In genomic region chr2:172085460-172086159, GRCh38 we compare ENCODE assay signal across 1 cellular context.
TF ChIP-seq lines count a peak whose summit lies in the region.

TSS of gene DLX1 (plus strand) at chr2:172085507. CDS start at chr2:172085678, 171 bp downstream.

TF ChIP-seq in K562, 482 proteins besides CTCF, POLR2A, EP300 and RAD21 (continued from another document and continues in another):
- no peak for TF ChIP-seq ESRRB (CRISPR knock-in tag; IDR thresholded peaks at IDR 0.05; ENCODE audit: borderline replicate concordance)
- TF ChIP-seq, protein P1, sequence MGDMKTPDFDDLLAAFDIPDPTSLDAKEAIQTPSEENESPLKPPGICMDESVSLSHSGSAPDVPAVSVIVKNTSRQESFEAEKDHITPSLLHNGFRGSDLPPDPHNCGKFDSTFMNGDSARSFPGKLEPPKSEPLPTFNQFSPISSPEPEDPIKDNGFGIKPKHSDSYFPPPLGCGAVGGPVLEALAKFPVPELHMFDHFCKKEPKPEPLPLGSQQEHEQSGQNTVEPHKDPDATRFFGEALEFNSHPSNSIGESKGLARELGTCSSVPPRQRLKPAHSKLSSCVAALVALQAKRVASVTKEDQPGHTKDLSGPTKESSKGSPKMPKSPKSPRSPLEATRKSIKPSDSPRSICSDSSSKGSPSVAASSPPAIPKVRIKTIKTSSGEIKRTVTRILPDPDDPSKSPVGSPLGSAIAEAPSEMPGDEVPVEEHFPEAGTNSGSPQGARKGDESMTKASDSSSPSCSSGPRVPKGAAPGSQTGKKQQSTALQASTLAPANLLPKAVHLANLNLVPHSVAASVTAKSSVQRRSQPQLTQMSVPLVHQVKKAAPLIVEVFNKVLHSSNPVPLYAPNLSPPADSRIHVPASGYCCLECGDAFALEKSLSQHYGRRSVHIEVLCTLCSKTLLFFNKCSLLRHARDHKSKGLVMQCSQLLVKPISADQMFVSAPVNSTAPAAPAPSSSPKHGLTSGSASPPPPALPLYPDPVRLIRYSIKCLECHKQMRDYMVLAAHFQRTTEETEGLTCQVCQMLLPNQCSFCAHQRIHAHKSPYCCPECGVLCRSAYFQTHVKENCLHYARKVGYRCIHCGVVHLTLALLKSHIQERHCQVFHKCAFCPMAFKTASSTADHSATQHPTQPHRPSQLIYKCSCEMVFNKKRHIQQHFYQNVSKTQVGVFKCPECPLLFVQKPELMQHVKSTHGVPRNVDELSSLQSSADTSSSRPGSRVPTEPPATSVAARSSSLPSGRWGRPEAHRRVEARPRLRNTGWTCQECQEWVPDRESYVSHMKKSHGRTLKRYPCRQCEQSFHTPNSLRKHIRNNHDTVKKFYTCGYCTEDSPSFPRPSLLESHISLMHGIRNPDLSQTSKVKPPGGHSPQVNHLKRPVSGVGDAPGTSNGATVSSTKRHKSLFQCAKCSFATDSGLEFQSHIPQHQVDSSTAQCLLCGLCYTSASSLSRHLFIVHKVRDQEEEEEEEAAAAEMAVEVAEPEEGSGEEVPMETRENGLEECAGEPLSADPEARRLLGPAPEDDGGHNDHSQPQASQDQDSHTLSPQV (IDR thresholded peaks at IDR 0.05), result 0 out of 2 replicates have a peak, but pooled peaks have one; percentile 43
- TF ChIP-seq NR1H2 (CRISPR knock-in tag; IDR thresholded peaks at IDR 0.05), result 0 out of 2 replicates have a peak, but pooled peaks have one; percentile 59
- no peak for TF ChIP-seq ZNF316 (IDR thresholded peaks at IDR 0.05)
- TF ChIP-seq RBBP5 (IDR thresholded peaks at IDR 0.05; ENCODE audit: borderline replicate concordance, insufficient read depth, low read length, poor library complexity, severe bottlenecking), result peak; percentile 51
- TF ChIP-seq FOXA1 (IDR thresholded peaks at IDR 0.05; ENCODE audit: borderline replicate concordance), result no peak
- TF ChIP-seq ZC3H4 (CRISPR knock-in tag; IDR thresholded peaks at IDR 0.05; ENCODE audit: borderline replicate concordance), result no peak
- TF ChIP-seq ILF3 (IDR thresholded peaks at IDR 0.05; ENCODE audit: borderline replicate concordance), result no peak
- 0 out of 2 replicates have a peak, but pooled peaks have one; percentile 38 for TF ChIP-seq KLF13 (tag; IDR thresholded peaks at IDR 0.05; ENCODE audit: borderline replicate concordance, low read depth)
- peak; percentile 89 for TF ChIP-seq POLR2H (tag; IDR thresholded peaks at IDR 0.05; ENCODE audit: low read depth)
- TF ChIP-seq NFRKB (IDR thresholded peaks at IDR 0.05; ENCODE audit: low read depth), result peak; percentile 91
- TF ChIP-seq, protein P2, sequence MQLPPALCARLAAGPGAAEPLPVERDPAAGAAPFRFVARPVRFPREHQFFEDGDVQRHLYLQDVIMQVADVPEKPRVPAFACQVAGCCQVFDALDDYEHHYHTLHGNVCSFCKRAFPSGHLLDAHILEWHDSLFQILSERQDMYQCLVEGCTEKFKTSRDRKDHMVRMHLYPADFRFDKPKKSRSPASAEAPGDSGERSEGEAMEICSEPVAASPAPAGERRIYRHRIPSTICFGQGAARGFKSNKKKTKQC (CRISPR knock-in tag; IDR thresholded peaks at IDR 0.05), result peak; percentile 65; the same call in 1 of the 2 replicates
- TF ChIP-seq MAFK (IDR thresholded peaks at IDR 0.05; ENCODE audit: low read length), result 0 out of 2 replicates have a peak, but pooled peaks have one; percentile 54
- 0 out of 2 replicates have a peak, but pooled peaks have one; percentile 16 for TF ChIP-seq FOXP1 (CRISPR knock-in tag; IDR thresholded peaks at IDR 0.05)
- no peak for TF ChIP-seq YBX1 (IDR thresholded peaks at IDR 0.05)
- no peak for TF ChIP-seq PTRF (tag; IDR thresholded peaks at IDR 0.05)
- TF ChIP-seq NEUROD1 (IDR thresholded peaks at IDR 0.05; ENCODE audit: borderline replicate concordance, low read depth, low read length, partially characterized antibody), result peak; percentile 37
- TF ChIP-seq, protein P3, sequence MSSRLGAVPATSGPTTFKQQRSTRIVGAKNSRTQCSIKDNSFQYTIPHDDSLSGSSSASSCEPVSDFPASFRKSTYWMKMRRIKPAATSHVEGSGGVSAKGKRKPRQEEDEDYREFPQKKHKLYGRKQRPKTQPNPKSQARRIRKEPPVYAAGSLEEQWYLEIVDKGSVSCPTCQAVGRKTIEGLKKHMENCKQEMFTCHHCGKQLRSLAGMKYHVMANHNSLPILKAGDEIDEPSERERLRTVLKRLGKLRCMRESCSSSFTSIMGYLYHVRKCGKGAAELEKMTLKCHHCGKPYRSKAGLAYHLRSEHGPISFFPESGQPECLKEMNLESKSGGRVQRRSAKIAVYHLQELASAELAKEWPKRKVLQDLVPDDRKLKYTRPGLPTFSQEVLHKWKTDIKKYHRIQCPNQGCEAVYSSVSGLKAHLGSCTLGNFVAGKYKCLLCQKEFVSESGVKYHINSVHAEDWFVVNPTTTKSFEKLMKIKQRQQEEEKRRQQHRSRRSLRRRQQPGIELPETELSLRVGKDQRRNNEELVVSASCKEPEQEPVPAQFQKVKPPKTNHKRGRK (tag; IDR thresholded peaks at IDR 0.05), result peak; percentile 42; the same call in 1 of the 2 replicates
- TF ChIP-seq, protein P4, sequence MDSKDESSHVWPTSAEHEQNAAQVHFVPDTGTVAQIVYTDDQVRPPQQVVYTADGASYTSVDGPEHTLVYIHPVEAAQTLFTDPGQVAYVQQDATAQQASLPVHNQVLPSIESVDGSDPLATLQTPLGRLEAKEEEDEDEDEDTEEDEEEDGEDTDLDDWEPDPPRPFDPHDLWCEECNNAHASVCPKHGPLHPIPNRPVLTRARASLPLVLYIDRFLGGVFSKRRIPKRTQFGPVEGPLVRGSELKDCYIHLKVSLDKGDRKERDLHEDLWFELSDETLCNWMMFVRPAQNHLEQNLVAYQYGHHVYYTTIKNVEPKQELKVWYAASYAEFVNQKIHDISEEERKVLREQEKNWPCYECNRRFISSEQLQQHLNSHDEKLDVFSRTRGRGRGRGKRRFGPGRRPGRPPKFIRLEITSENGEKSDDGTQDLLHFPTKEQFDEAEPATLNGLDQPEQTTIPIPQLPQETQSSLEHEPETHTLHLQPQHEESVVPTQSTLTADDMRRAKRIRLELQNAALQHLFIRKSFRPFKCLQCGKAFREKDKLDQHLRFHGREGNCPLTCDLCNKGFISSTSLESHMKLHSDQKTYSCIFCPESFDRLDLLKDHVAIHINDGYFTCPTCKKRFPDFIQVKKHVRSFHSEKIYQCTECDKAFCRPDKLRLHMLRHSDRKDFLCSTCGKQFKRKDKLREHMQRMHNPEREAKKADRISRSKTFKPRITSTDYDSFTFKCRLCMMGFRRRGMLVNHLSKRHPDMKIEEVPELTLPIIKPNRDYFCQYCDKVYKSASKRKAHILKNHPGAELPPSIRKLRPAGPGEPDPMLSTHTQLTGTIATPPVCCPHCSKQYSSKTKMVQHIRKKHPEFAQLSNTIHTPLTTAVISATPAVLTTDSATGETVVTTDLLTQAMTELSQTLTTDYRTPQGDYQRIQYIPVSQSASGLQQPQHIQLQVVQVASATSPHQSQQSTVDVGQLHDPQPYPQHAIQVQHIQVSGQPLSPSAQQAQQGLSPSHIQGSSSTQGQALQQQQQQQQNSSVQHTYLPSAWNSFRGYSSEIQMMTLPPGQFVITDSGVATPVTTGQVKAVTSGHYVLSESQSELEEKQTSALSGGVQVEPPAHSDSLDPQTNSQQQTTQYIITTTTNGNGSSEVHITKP (IDR thresholded peaks at IDR 0.05; ENCODE audit: partially characterized antibody), result peak; percentile 70
- TF ChIP-seq DNMT1 (IDR thresholded peaks at IDR 0.05), result no peak
- TF ChIP-seq AFF1 (IDR thresholded peaks at IDR 0.05; ENCODE audit: low read depth in 1 of 2, partially characterized antibody in 2 of 2), result no peak
- TF ChIP-seq ZC3H11A (IDR thresholded peaks at IDR 0.05; ENCODE audit: low read depth, low read length), result no peak
- TF ChIP-seq, protein P5, sequence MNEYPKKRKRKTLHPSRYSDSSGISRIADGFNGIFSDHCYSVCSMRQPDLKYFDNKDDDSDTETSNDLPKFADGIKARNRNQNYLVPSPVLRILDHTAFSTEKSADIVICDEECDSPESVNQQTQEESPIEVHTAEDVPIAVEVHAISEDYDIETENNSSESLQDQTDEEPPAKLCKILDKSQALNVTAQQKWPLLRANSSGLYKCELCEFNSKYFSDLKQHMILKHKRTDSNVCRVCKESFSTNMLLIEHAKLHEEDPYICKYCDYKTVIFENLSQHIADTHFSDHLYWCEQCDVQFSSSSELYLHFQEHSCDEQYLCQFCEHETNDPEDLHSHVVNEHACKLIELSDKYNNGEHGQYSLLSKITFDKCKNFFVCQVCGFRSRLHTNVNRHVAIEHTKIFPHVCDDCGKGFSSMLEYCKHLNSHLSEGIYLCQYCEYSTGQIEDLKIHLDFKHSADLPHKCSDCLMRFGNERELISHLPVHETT (CRISPR knock-in tag; conservative IDR thresholded peaks at IDR 0.05 in 1 of 2, IDR thresholded peaks at IDR 0.05 in 1 of 2), result 0 out of 4 replicates have a peak, but pooled peaks of 1 of the 2 experiments have one; percentile 50
- TF ChIP-seq, protein P6, sequence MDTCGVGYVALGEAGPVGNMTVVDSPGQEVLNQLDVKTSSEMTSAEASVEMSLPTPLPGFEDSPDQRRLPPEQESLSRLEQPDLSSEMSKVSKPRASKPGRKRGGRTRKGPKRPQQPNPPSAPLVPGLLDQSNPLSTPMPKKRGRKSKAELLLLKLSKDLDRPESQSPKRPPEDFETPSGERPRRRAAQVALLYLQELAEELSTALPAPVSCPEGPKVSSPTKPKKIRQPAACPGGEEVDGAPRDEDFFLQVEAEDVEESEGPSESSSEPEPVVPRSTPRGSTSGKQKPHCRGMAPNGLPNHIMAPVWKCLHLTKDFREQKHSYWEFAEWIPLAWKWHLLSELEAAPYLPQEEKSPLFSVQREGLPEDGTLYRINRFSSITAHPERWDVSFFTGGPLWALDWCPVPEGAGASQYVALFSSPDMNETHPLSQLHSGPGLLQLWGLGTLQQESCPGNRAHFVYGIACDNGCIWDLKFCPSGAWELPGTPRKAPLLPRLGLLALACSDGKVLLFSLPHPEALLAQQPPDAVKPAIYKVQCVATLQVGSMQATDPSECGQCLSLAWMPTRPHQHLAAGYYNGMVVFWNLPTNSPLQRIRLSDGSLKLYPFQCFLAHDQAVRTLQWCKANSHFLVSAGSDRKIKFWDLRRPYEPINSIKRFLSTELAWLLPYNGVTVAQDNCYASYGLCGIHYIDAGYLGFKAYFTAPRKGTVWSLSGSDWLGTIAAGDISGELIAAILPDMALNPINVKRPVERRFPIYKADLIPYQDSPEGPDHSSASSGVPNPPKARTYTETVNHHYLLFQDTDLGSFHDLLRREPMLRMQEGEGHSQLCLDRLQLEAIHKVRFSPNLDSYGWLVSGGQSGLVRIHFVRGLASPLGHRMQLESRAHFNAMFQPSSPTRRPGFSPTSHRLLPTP (IDR thresholded peaks at IDR 0.05; ENCODE audit: borderline replicate concordance, extremely low read depth, insufficient read length), result no peak
- TF ChIP-seq NFYB (IDR thresholded peaks at IDR 0.05; ENCODE audit: extremely low read depth, insufficient read length), result peak; percentile 87
- no peak for TF ChIP-seq NR3C1 (CRISPR knock-in tag; IDR thresholded peaks at IDR 0.05)
- TF ChIP-seq ATF1 (CRISPR knock-in tag; IDR thresholded peaks at IDR 0.05), result no peak
- TF ChIP-seq ATF1 (tag; IDR thresholded peaks at IDR 0.05), result 0 out of 2 replicates have a peak, but pooled peaks have one; percentile 46
- peak in 1 of 2 experiments; percentile 22; a peak in 1 of 4 replicates for TF ChIP-seq MAZ (CRISPR knock-in tag; conservative IDR thresholded peaks at IDR 0.05 in 1 of 2, IDR thresholded peaks at IDR 0.05 in 1 of 2)
- TF ChIP-seq, protein P7, sequence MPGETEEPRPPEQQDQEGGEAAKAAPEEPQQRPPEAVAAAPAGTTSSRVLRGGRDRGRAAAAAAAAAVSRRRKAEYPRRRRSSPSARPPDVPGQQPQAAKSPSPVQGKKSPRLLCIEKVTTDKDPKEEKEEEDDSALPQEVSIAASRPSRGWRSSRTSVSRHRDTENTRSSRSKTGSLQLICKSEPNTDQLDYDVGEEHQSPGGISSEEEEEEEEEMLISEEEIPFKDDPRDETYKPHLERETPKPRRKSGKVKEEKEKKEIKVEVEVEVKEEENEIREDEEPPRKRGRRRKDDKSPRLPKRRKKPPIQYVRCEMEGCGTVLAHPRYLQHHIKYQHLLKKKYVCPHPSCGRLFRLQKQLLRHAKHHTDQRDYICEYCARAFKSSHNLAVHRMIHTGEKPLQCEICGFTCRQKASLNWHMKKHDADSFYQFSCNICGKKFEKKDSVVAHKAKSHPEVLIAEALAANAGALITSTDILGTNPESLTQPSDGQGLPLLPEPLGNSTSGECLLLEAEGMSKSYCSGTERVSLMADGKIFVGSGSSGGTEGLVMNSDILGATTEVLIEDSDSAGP (CRISPR knock-in tag; IDR thresholded peaks at IDR 0.05), result no peak; the same call in 1 of the 2 replicates
- no peak for TF ChIP-seq ZNF143 (CRISPR knock-in tag; IDR thresholded peaks at IDR 0.05)
- TF ChIP-seq USF1 (CRISPR knock-in tag; IDR thresholded peaks at IDR 0.05), result no peak
- TF ChIP-seq CHCHD3 (CRISPR knock-in tag; IDR thresholded peaks at IDR 0.05), result no peak
- TF ChIP-seq, protein P8, sequence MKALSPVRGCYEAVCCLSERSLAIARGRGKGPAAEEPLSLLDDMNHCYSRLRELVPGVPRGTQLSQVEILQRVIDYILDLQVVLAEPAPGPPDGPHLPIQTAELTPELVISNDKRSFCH (CRISPR knock-in tag; IDR thresholded peaks at IDR 0.05), result no peak
- TF ChIP-seq, protein P8 (tag; IDR thresholded peaks at IDR 0.05), result peak; percentile 24; the same call in 1 of the 2 replicates
- TF ChIP-seq SMARCA5 (IDR thresholded peaks at IDR 0.05), result peak; percentile 63; the same call in 1 of the 2 replicates
